In the genomic region with DNA sequence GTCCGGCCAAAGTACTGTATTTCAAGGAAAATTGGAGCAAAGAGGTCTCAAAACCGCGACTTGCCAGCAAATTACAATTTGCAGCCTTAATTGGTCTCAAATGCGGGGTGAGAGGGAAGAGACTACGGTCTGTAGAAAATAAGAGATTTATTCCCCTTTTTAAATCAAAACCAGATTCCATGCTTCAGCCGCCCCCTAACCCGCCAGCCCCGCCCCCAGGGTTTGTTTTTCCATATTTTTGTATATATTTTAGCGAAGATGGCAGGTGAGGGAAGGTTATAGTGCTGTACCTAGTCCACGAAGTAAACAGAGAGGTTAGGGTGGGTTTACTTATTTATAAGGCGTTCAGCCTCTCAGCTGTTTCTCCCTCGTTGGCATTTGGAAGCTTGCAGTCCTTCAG, we compare ENCODE assay signal across 8 cellular contexts. TPM values are rescaled to one million over a fixed set of nuclear protein-coding genes. Genes with fewer than 3 reads are reported as not detected.
DNase-seq lines count a peak whose midpoint lies in the region; ATAC-seq and TF ChIP-seq lines count a peak whose summit lies in the region.

No MANE protein-coding gene starts in this region.

- peaks cover 0 to 2% (median 0%) of the 10 kb centered on the region in 3 donors for H3K9me3 Mint-ChIP-seq in IgD-negative memory B cell

- H3K27me3 ChIP-seq in AG04450 (ENCODE audit: control insufficient read depth, insufficient read depth, low read length) (no peaks in the 10 kb centered on the region), muscle layer of colon (ENCODE audit: control insufficient read depth in 1 of 2, insufficient read depth in 2 of 2, low read length in 2 of 2) (no peaks in the 10 kb centered on the region)

- no peaks in the 10 kb centered on the region for H3K36me3 ChIP-seq in muscle layer of colon (ENCODE audit: insufficient read depth, low read length)

- H3K4me1 ChIP-seq in muscle layer of colon (ENCODE audit: insufficient read depth, low read length), result peaks cover 21% of the 10 kb centered on the region

- peaks cover 4% of the 10 kb centered on the region for H3K36me3 Mint-ChIP-seq in IgD-negative memory B cell

- no peak for TF ChIP-seq CTCF in AG04450 (IDR thresholded peaks at IDR 0.05; ENCODE audit: low read depth, low read length)

- peaks cover 12 to 16% (median 12%) of the 10 kb centered on the region in 3 donors for H3K4me1 Mint-ChIP-seq in IgD-negative memory B cell

- DNase-seq in AG04450 (ENCODE audit: low read depth, low spot score) (no peak), caudate nucleus (lab: John Stamatoyannopoulos, UW) (peak in 3 of 61 donors; percentile 20 to 50 (median 46)), COR-L47 (lab: John Stamatoyannopoulos, UW) (no peak), RPMI8226 (no peak)
- no peak for DNase-seq in stimulated activated CD4-positive, alpha-beta T cell treated with anti-CD3 and anti-CD28 coated beads, Interleukin-2, amount 100 ng/mL, for 24 hours

- peaks cover 2% of the 10 kb centered on the region for H3K27me3 Mint-ChIP-seq in IgD-negative memory B cell

- H3K27ac ChIP-seq in AG04450 (ENCODE audit: low read depth, low read length) (no peak overlapping the region), caudate nucleus (ENCODE audit: low read depth, low read length) (peak overlapping the region; percentile 97), muscle layer of colon (ENCODE audit: low read depth, low read length) (peak overlapping the region; percentile 94)

- no peak for ATAC-seq in GM18519 (IDR thresholded peaks at IDR 0.05; ENCODE audit: low FRiP score, unreplicated experiment)

- CTCF ChIA-PET in AG04450 (lab: Charles Lee), result no interaction called here

- peak overlapping the region in 1 of 3 donors; percentile 93 for H3K27ac Mint-ChIP-seq in IgD-negative memory B cell

- H3K4me3 ChIP-seq in AG04450 (ENCODE audit: low read depth, low read length), result peak overlapping the region; percentile 69
- peak overlapping the region; percentile 77 to 88 for H3K4me3 ChIP-seq in muscle layer of colon (ENCODE audit: low read depth in 1 of 2, low read length in 2 of 2)

- H3K9me3 ChIP-seq in AG04450 (ENCODE audit: control insufficient read depth, insufficient read depth, low read length) (no peaks in the 10 kb centered on the region; the same call in 1 of the 2 replicates), muscle layer of colon (ENCODE audit: low read length) (no peaks in the 10 kb centered on the region)

- peak overlapping the region; percentile 90 to 100 (median 100) for H3K4me3 Mint-ChIP-seq in IgD-negative memory B cell

- POLR2A ChIA-PET in AG04450 (lab: Yijun Ruan, JAX), result interaction anchor here (1.1 kb wide), 1 partner anchor 34 kb away, joined by 5 read pairs; no protein-coding TSS in a partner anchor

- H3K9ac ChIP-seq in muscle layer of colon (ENCODE audit: low read length), result peak overlapping the region; percentile 72

RNA-seq across cellular contexts. Expression of a gene that starts 1.0 kb away (rescaled TPM):
- polyA plus RNA-seq in AG04450 (2011; rRNA removed) (51.2 and 53.3 TPM in 2 replicates), IgD-negative memory B cell (24.9 TPM)
- 112 and 131 TPM in 2 replicates for polyA minus RNA-seq in AG04450 (2011; rRNA and poly(A)+ RNA removed)
